Comparison of ENCODE assay signal across 18 cellular contexts in genomic region chr17:72806011-72806410, GRCh38.
DNase-seq lines count a peak whose midpoint lies in the region; ATAC-seq and TF ChIP-seq lines count a peak whose summit lies in the region.
"Had no signal": no experiment of that assay in that cellular context is flagged by ENCODE, and none has a peak within 500 bp of the region (broad histone marks: within the 10 kb centered on the region; RNA-seq: fewer than 3 reads in every experiment).

No MANE protein-coding gene starts in this region.

- ATAC-seq in GM21367 (IDR thresholded peaks at IDR 0.05; ENCODE audit: unreplicated experiment) = no peak
- ATAC-seq: CD8-positive, alpha-beta T cell had no signal

- H3K4me3 ChIP-seq in brain microvascular endothelial cell (ENCODE audit: low read depth, low read length) = no peak overlapping the region
- H3K4me3 ChIP-seq: BLaER1 had no signal

- H3K36me3 Mint-ChIP-seq in activated naive CD4-positive, alpha-beta T cell treated with anti-CD3 and anti-CD28 coated beads for 36 hours (ENCODE audit: low read depth) = peaks cover 40% of the 10 kb centered on the region

- H3K27ac Mint-ChIP-seq in activated naive CD4-positive, alpha-beta T cell treated with anti-CD3 and anti-CD28 coated beads for 36 hours = no peak overlapping the region
- H3K27ac Mint-ChIP-seq: CD4-positive, alpha-beta T cell; CD8-positive, alpha-beta T cell had no signal

- CTCF ChIA-PET in activated naive CD4-positive, alpha-beta T cell treated with anti-CD3 and anti-CD28 coated beads for 36 hours (lab: Charles Lee) = no interaction called here

- peak; percentile 51 for DNase-seq in amniotic epithelial cell (ENCODE audit: low read depth)
- peak; percentile 42 for DNase-seq in brain microvascular endothelial cell
- peak; percentile 30 for DNase-seq in non-pigmented ciliary epithelial cell (ENCODE audit: low read depth)
- DNase-seq in activated naive CD4-positive, alpha-beta T cell treated with anti-CD3 and anti-CD28 coated beads for 36 hours = no peak
- no peak for DNase-seq in CD1c-positive myeloid dendritic cell (ENCODE audit: extremely low spot score)
- DNase-seq: 8988T; ACHN; BE2C; C1 segment of cervical spinal cord; Caco-2; Calu3; CD4-positive, alpha-beta T cell; CD8-positive, alpha-beta T cell; DMS79 treated with DMSO at 0.1 percent for 48 hours; GF-D8 had no signal

- H3K36me3 ChIP-seq in brain microvascular endothelial cell (replicated peaks) = no peaks in the 10 kb centered on the region
- H3K36me3 ChIP-seq: BE2C had no signal

- intact Hi-C loops in activated naive CD4-positive, alpha-beta T cell treated with anti-CD3 and anti-CD28 coated beads for 36 hours (cut with micrococcal nuclease) = no loop called here

- no peak overlapping the region for H3K4me3 Mint-ChIP-seq in activated naive CD4-positive, alpha-beta T cell treated with anti-CD3 and anti-CD28 coated beads for 36 hours
- H3K4me3 Mint-ChIP-seq: CD14-positive monocyte; CD4-positive, alpha-beta T cell; CD8-positive, alpha-beta T cell had no signal

- no peaks in the 10 kb centered on the region for H3K4me1 Mint-ChIP-seq in activated naive CD4-positive, alpha-beta T cell treated with anti-CD3 and anti-CD28 coated beads for 36 hours (ENCODE audit: low read depth)
- H3K4me1 Mint-ChIP-seq: CD14-positive monocyte had no signal

- in situ Hi-C loops in brain microvascular endothelial cell (cut with HindIII; ENCODE audit: low pct_ligation_motif_present, low sequenced_read_pairs) = no loop called here

- no peak for TF ChIP-seq CTCF in brain microvascular endothelial cell (IDR thresholded peaks at IDR 0.05; ENCODE audit: low read depth, low read length, missing control alignments)

- H3K27ac ChIP-seq in brain microvascular endothelial cell = no peak overlapping the region
- H3K27ac ChIP-seq: BLaER1 had no signal

- peaks cover 7% of the 10 kb centered on the region for H3K9me3 Mint-ChIP-seq in activated naive CD4-positive, alpha-beta T cell treated with anti-CD3 and anti-CD28 coated beads for 36 hours

- no peaks in the 10 kb centered on the region for H3K27me3 Mint-ChIP-seq in activated naive CD4-positive, alpha-beta T cell treated with anti-CD3 and anti-CD28 coated beads for 36 hours (ENCODE audit: low read depth)
- H3K27me3 Mint-ChIP-seq: CD4-positive, alpha-beta T cell had no signal

- no peaks in the 10 kb centered on the region for H3K27me3 ChIP-seq in brain microvascular endothelial cell (replicated peaks)
- H3K27me3 ChIP-seq: BE2C, BLaER1 had no signal

Comparison
In these comparisons a context has a peak if more than half of its experiments do, and no peak if none do; other contexts are left out.
1. DNase-seq: peak in amniotic epithelial cell (single experiment), brain microvascular endothelial cell (single experiment) and non-pigmented ciliary epithelial cell (single experiment); none in activated naive CD4-positive, alpha-beta T cell treated with anti-CD3 and anti-CD28 coated beads for 36 hours (single experiment) and CD1c-positive myeloid dendritic cell (single experiment).